ENCODE assay signal across 30 cellular contexts in the genomic region with DNA sequence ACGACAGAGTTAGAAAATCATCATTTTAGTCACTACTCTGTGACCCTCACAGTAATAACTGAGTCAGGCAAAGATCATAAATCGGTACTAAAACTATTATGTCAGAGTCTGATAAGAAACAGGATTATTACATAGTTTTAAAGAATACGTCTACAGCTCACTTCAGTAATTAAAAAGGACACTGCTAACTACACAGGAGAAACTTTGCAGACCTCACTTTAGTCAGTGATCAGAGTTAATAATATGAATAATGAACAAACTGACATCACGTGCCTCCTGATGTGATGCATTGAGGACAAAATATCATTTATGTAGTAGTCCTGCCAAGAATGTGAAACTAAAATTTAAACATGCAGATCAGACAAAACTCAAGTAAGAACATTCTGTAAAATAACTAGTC.
"Had no signal": no experiment of that assay in that cellular context is flagged by ENCODE, and none has a peak within 500 bp of the region (broad histone marks: within the 10 kb centered on the region; RNA-seq: fewer than 3 reads in every experiment).

No MANE protein-coding gene starts in this region.

- H3K4me3 Mint-ChIP-seq: naive thymus-derived CD8-positive, alpha-beta T cell; natural killer cell treated with Interleukin-12 subunit alpha and Interleukin-12 subunit beta and Interleukin-15 and Interleukin-18, amount 100 ng/mL, for 72 hours; nephron progenitor cell; neural crest cell; stimulated activated effector memory CD8-positive, alpha-beta T cell treated with anti-CD3 and anti-CD28 coated beads, Interleukin-12 subunit alpha, Interleukin-12 subunit beta, amount 100 ng/mL, for 72 hours; stimulated activated naive B cell treated with anti-CD40 and anti-IgM and Interleukin-4, amounts not matched to agents 10 μg/mL and 1 μg/mL and 100 μg/mL, for 72 hours; stimulated activated naive CD8-positive, alpha-beta T cell treated with anti-CD3 and anti-CD28 coated beads, Interleukin-15, Interleukin-2, amounts not matched to agents 100 ng/mL and 50 ng/mL, for 24 hours; type B pancreatic cell had no signal

- H3K4me1 ChIP-seq: parathyroid adenoma, psoas muscle, right lobe of liver, sigmoid colon, stomach, thyroid gland, transverse colon, upper lobe of right lung, uterus had no signal

- H3K9me3 ChIP-seq: neutrophil, ovary, psoas muscle, right lobe of liver, sigmoid colon, stomach, thoracic aorta, thyroid gland, transverse colon, upper lobe of right lung, uterus had no signal

- ATAC-seq: naive thymus-derived CD8-positive, alpha-beta T cell; natural killer cell treated with Interleukin-12 subunit alpha and Interleukin-12 subunit beta and Interleukin-15 and Interleukin-18, amount 100 ng/mL, for 72 hours; psoas muscle; right cardiac atrium; right lobe of liver; stimulated activated effector memory CD8-positive, alpha-beta T cell treated with anti-CD3 and anti-CD28 coated beads, Interleukin-12 subunit alpha, Interleukin-12 subunit beta, amount 100 ng/mL, for 72 hours; stimulated activated naive B cell treated with anti-CD40 and anti-IgM and Interleukin-4, amounts not matched to agents 10 μg/mL and 1 μg/mL and 100 μg/mL, for 72 hours; upper lobe of right lung had no signal

- H3K4me3 ChIP-seq: ovary, psoas muscle, right lobe of liver, sigmoid colon, stomach, thoracic aorta, thyroid gland, transverse colon, upper lobe of right lung, uterus had no signal

- H3K27me3 ChIP-seq: neutrophil, ovary, right lobe of liver, sigmoid colon, stomach, thyroid gland, transverse colon, upper lobe of right lung, uterus had no signal

- DNase-seq: naive thymus-derived CD8-positive, alpha-beta T cell; nephron progenitor cell; nucleus accumbens; ovary; posterior cingulate gyrus; psoas muscle; right cardiac atrium; right lobe of liver; sigmoid colon; small intestine; stimulated activated CD4-positive, alpha-beta T cell treated with anti-CD3 and anti-CD28 coated beads, Interleukin-15, amount 100 ng/mL, for 24 hours; stimulated activated CD4-positive, alpha-beta T cell treated with anti-CD3 and anti-CD28 coated beads, Interleukin-2, amount 100 ng/mL, for 24 hours; stimulated activated CD4-positive, alpha-beta T cell treated with anti-CD3 and anti-CD28 coated beads, Interleukin-2, amount 100 ng/mL, for 48 hours; stimulated activated CD4-positive, alpha-beta T cell treated with anti-CD3 and anti-CD28 coated beads, Interleukin-4, amount 100 ng/mL, for 24 hours; stimulated activated naive B cell treated with anti-CD40 and anti-IgM and Interleukin-4, amounts not matched to agents 10 μg/mL and 1 μg/mL and 100 μg/mL, for 72 hours; stimulated activated naive CD4-positive, alpha-beta T cell treated with Interleukin-2 at 50 U/mL for 16 hours; stomach; thyroid gland; transverse colon; upper lobe of right lung; uterus had no signal

- H2AFZ ChIP-seq: parathyroid adenoma had no signal

- H3K27ac Mint-ChIP-seq: natural killer cell treated with Interleukin-12 subunit alpha and Interleukin-12 subunit beta and Interleukin-15 and Interleukin-18, amount 100 ng/mL, for 72 hours; nephron progenitor cell; progenitor cell of endocrine pancreas; stimulated activated effector memory CD8-positive, alpha-beta T cell treated with anti-CD3 and anti-CD28 coated beads, Interleukin-12 subunit alpha, Interleukin-12 subunit beta, amount 100 ng/mL, for 72 hours; stimulated activated naive B cell treated with anti-CD40 and anti-IgM and Interleukin-4, amounts not matched to agents 10 μg/mL and 1 μg/mL and 100 μg/mL, for 72 hours; stimulated activated naive CD8-positive, alpha-beta T cell treated with anti-CD3 and anti-CD28 coated beads, Interleukin-15, Interleukin-2, amounts not matched to agents 100 ng/mL and 50 ng/mL, for 24 hours; type B pancreatic cell had no signal

- H3K9ac ChIP-seq: parathyroid adenoma had no signal

- H3K4me1 Mint-ChIP-seq: nephron progenitor cell; neural crest cell; stimulated activated effector memory CD8-positive, alpha-beta T cell treated with anti-CD3 and anti-CD28 coated beads, Interleukin-12 subunit alpha, Interleukin-12 subunit beta, amount 100 ng/mL, for 72 hours; stimulated activated naive B cell treated with anti-CD40 and anti-IgM and Interleukin-4, amounts not matched to agents 10 μg/mL and 1 μg/mL and 100 μg/mL, for 72 hours had no signal

- H3K36me3 ChIP-seq: ovary, right lobe of liver, thoracic aorta, thyroid gland, uterus had no signal

- H3K9me3 Mint-ChIP-seq: naive thymus-derived CD8-positive, alpha-beta T cell; natural killer cell treated with Interleukin-12 subunit alpha and Interleukin-12 subunit beta and Interleukin-15 and Interleukin-18, amount 100 ng/mL, for 72 hours; nephron progenitor cell; neural crest cell; stimulated activated effector memory CD8-positive, alpha-beta T cell treated with anti-CD3 and anti-CD28 coated beads, Interleukin-12 subunit alpha, Interleukin-12 subunit beta, amount 100 ng/mL, for 72 hours; stimulated activated naive B cell treated with anti-CD40 and anti-IgM and Interleukin-4, amounts not matched to agents 10 μg/mL and 1 μg/mL and 100 μg/mL, for 72 hours; stimulated activated naive CD8-positive, alpha-beta T cell treated with anti-CD3 and anti-CD28 coated beads, Interleukin-15, Interleukin-2, amounts not matched to agents 100 ng/mL and 50 ng/mL, for 24 hours; type B pancreatic cell had no signal

- H3K27ac ChIP-seq: neutrophil, ovary, parathyroid adenoma, psoas muscle, right lobe of liver, sigmoid colon, stomach, thoracic aorta, thyroid gland, transverse colon, upper lobe of right lung, uterus had no signal

- H3K79me2 ChIP-seq: parathyroid adenoma had no signal

- H3K27me3 Mint-ChIP-seq: naive thymus-derived CD8-positive, alpha-beta T cell; natural killer cell treated with Interleukin-12 subunit alpha and Interleukin-12 subunit beta and Interleukin-15 and Interleukin-18, amount 100 ng/mL, for 72 hours; progenitor cell of endocrine pancreas; stimulated activated naive B cell treated with anti-CD40 and anti-IgM and Interleukin-4, amounts not matched to agents 10 μg/mL and 1 μg/mL and 100 μg/mL, for 72 hours; stimulated activated naive CD8-positive, alpha-beta T cell treated with anti-CD3 and anti-CD28 coated beads, Interleukin-15, Interleukin-2, amounts not matched to agents 100 ng/mL and 50 ng/mL, for 24 hours; type B pancreatic cell had no signal
